8 cellular contexts compared by ENCODE assay signal in the genomic region with DNA sequence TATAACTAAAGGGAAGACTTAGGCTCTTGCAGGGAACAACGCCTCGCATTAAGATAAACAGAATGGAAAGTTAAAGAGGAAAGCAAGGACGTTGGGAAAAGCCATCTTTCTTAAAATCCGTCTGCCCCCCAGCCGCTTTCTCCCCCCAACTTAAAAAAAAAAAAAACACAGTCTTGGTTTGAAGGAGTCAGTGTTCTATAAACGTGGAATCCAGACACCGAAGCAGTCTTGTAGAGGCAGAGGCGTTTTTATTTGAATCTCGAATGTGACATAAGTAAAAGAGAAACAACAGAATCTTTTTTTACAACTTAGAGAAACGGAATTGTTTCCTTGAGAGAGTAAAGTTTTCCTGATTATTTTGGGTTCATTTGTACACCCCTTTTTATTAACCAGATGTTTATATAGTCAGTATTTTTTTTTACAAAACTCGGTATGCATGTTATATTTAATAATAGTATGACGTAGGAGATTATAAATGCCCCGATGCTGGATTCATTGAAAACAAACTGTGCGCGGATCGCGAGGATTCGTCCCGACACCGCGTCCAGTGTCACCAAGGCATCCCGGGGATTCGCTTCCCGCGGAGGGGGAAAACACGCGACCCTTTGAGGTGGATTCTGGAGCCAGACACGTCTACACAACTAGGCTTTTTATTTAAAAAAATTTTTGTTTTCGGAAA. TPM values are rescaled to one million over a fixed set of nuclear protein-coding genes. Genes with fewer than 3 reads are reported as not detected.
A peak's percentile ranks its signal among the peaks of the same experiment; 100 is the strongest.
DNase-seq lines count a peak whose midpoint lies in the region; ATAC-seq and TF ChIP-seq lines count a peak whose summit lies in the region.

No MANE protein-coding gene starts in this region.

- H3K27me3 Mint-ChIP-seq in activated naive CD8-positive, alpha-beta T cell treated with anti-CD3 and anti-CD28 coated beads, Interleukin-2, amount 50 U/mL, for 24 hours: peaks cover 26% of the 10 kb centered on the region
- peaks cover 30 to 54% (median 32%) of the 10 kb centered on the region in 3 donors for H3K27me3 Mint-ChIP-seq in immature natural killer cell (ENCODE audit: low read depth in 3 of 3)
- peaks cover 19% of the 10 kb centered on the region for H3K27me3 Mint-ChIP-seq in stimulated activated naive CD8-positive, alpha-beta T cell treated with anti-CD3 and anti-CD28 coated beads, Interleukin-15, amount 100 ng/mL, for 72 hours

- H3K4me3 Mint-ChIP-seq in activated naive CD8-positive, alpha-beta T cell treated with anti-CD3 and anti-CD28 coated beads, Interleukin-2, amount 50 U/mL, for 24 hours: peak overlapping the region; percentile 87
- H3K4me3 Mint-ChIP-seq in immature natural killer cell: peak overlapping the region; percentile 92 to 98 (median 98)
- H3K4me3 Mint-ChIP-seq in stimulated activated naive CD8-positive, alpha-beta T cell treated with anti-CD3 and anti-CD28 coated beads, Interleukin-15, amount 100 ng/mL, for 72 hours: peak overlapping the region; percentile 87 to 98

- peak overlapping the region; percentile 94 for H3K27ac Mint-ChIP-seq in activated naive CD8-positive, alpha-beta T cell treated with anti-CD3 and anti-CD28 coated beads, Interleukin-2, amount 50 U/mL, for 24 hours
- peak overlapping the region; percentile 83 to 95 (median 90) for H3K27ac Mint-ChIP-seq in immature natural killer cell
- H3K27ac Mint-ChIP-seq in stimulated activated naive CD8-positive, alpha-beta T cell treated with anti-CD3 and anti-CD28 coated beads, Interleukin-15, amount 100 ng/mL, for 72 hours: peak overlapping the region; percentile 29 to 94

- H3K4me3 ChIP-seq in HL-60 (replicated peaks; ENCODE audit: insufficient read depth, low read length): peak overlapping the region; percentile 53

- peaks cover 13% of the 10 kb centered on the region for H3K36me3 Mint-ChIP-seq in activated naive CD8-positive, alpha-beta T cell treated with anti-CD3 and anti-CD28 coated beads, Interleukin-2, amount 50 U/mL, for 24 hours (ENCODE audit: low read depth)
- no peaks in the 10 kb centered on the region for H3K36me3 Mint-ChIP-seq in immature natural killer cell

- no peaks in the 10 kb centered on the region for H3K9me3 Mint-ChIP-seq in activated naive CD8-positive, alpha-beta T cell treated with anti-CD3 and anti-CD28 coated beads, Interleukin-2, amount 50 U/mL, for 24 hours
- no peaks in the 10 kb centered on the region for H3K9me3 Mint-ChIP-seq in immature natural killer cell
- H3K9me3 Mint-ChIP-seq in stimulated activated naive CD8-positive, alpha-beta T cell treated with anti-CD3 and anti-CD28 coated beads, Interleukin-15, amount 100 ng/mL, for 72 hours: no peaks in the 10 kb centered on the region

- TF ChIP-seq CTCF in C4-2B (conservative IDR thresholded peaks at IDR 0.05) (no peak), HL-60 (IDR thresholded peaks at IDR 0.05; ENCODE audit: insufficient read depth, low read length) (no peak)

- peaks cover 58% of the 10 kb centered on the region for H3K27me3 ChIP-seq in HL-60 (ENCODE audit: insufficient read depth, poor library complexity, severe bottlenecking)

- peak overlapping the region; percentile 98 for H3K27ac ChIP-seq in C4-2B
- no peak overlapping the region for H3K27ac ChIP-seq in HL-60 (replicated peaks)

- DNase-seq in HL-60 (ENCODE audit: low read depth in 1 of 2, low spot score in 1 of 2) (no peak), immature natural killer cell (no peak), hepatic stellate cell (ENCODE audit: low spot score) (no peak), HuH-7.5 (ENCODE audit: low spot score) (no peak)
- no peak for DNase-seq in activated naive CD8-positive, alpha-beta T cell treated with anti-CD3 and anti-CD28 coated beads, Interleukin-2, amount 50 U/mL, for 24 hours
- no peak for DNase-seq in stimulated activated naive CD8-positive, alpha-beta T cell treated with anti-CD3 and anti-CD28 coated beads, Interleukin-15, amount 100 ng/mL, for 72 hours

- peaks cover 58% of the 10 kb centered on the region for H3K4me1 Mint-ChIP-seq in activated naive CD8-positive, alpha-beta T cell treated with anti-CD3 and anti-CD28 coated beads, Interleukin-2, amount 50 U/mL, for 24 hours
- H3K4me1 Mint-ChIP-seq in immature natural killer cell: peaks cover 52 to 67% of the 10 kb centered on the region in 2 donors
- peaks cover 49% of the 10 kb centered on the region for H3K4me1 Mint-ChIP-seq in stimulated activated naive CD8-positive, alpha-beta T cell treated with anti-CD3 and anti-CD28 coated beads, Interleukin-15, amount 100 ng/mL, for 72 hours

- no peak for ATAC-seq in activated naive CD8-positive, alpha-beta T cell treated with anti-CD3 and anti-CD28 coated beads, Interleukin-2, amount 50 U/mL, for 24 hours
- ATAC-seq in stimulated activated naive CD8-positive, alpha-beta T cell treated with anti-CD3 and anti-CD28 coated beads, Interleukin-15, amount 100 ng/mL, for 72 hours: no peak
- no peak for ATAC-seq in GM18502 (IDR thresholded peaks at IDR 0.05; ENCODE audit: poor library complexity, unreplicated experiment)

RNA-seq across cellular contexts. Expression of a gene that starts 6.8 kb away (rescaled TPM):
- polyA plus RNA-seq in immature natural killer cell: 10 to 100 TPM in 2 of 3 donors, 1 to 10 TPM in 1; 3.7 to 30.6 (median 16.1) TPM
